ENCODE assay signal across 9 cellular contexts in genomic region chr13:41019578-41020347, GRCh38. TPM values are rescaled to one million over a fixed set of nuclear protein-coding genes. Genes with fewer than 3 reads are reported as not detected.
DNase-seq lines count a peak whose midpoint lies in the region; ATAC-seq and TF ChIP-seq lines count a peak whose summit lies in the region.
"Had no signal": no experiment of that assay in that cellular context is flagged by ENCODE, and none has a peak within 500 bp of the region (broad histone marks: within the 10 kb centered on the region; RNA-seq: fewer than 3 reads in every experiment).

No MANE protein-coding gene starts in this region.

- H3K4me1 Mint-ChIP-seq in activated B cell treated with CpG ODN at 0.5 μM for 24 hours, result peaks cover 42% of the 10 kb centered on the region

- CTCF ChIA-PET in activated B cell treated with CpG ODN at 0.5 μM for 24 hours (lab: Charles Lee), result interaction anchor here (0.7 to 2.4 kb wide), 6 partner anchors 13 to 131 kb away, joined by 3 to 11 read pairs (median 3); no protein-coding TSS in a partner anchor

- H3K36me3 ChIP-seq in lower lobe of right lung, result no peaks in the 10 kb centered on the region

- H3K36me3 Mint-ChIP-seq in activated B cell treated with CpG ODN at 0.5 μM for 24 hours (ENCODE audit: low read depth), result peaks cover 27% of the 10 kb centered on the region

- intact Hi-C loops in activated B cell treated with CpG ODN at 0.5 μM for 24 hours (cut with micrococcal nuclease) (loop anchor here (1.0 to 10.0 kb wide), 9 partner anchors 34 to 1255 kb away; partner anchors contain the start of genes AKAP11, FOXO1, MTRF1 and NAA16), lower lobe of right lung (cut with DNase I) (no loop called here)

- H3K4me3 Mint-ChIP-seq in activated B cell treated with CpG ODN at 0.5 μM for 24 hours, result no peak overlapping the region

- POLR2A ChIA-PET in activated B cell treated with CpG ODN at 0.5 μM for 24 hours (lab: Charles Lee), result interaction anchor here (0.7 to 7.9 kb wide), 15 partner anchors 13 to 1253 kb away, joined by 3 to 118 read pairs (median 6); partner anchors contain the start of gene WBP4

- H3K27ac ChIP-seq in lower lobe of right lung, result peak overlapping the region; percentile 84
- H3K27ac ChIP-seq: C4-2B had no signal

- peak overlapping the region; percentile 48 for H3K4me3 ChIP-seq in lower lobe of right lung

- TF ChIP-seq CTCF in activated B cell treated with CpG ODN at 0.5 μM for 24 hours (IDR thresholded peaks at IDR 0.05), result no peak
- TF ChIP-seq CTCF in lower lobe of right lung (IDR thresholded peaks at IDR 0.05), result no peak

- H3K27ac Mint-ChIP-seq in activated B cell treated with CpG ODN at 0.5 μM for 24 hours, result peak overlapping the region; percentile 99

- no peaks in the 10 kb centered on the region for H3K9me3 ChIP-seq in lower lobe of right lung

- no peaks in the 10 kb centered on the region for H3K9me3 Mint-ChIP-seq in activated B cell treated with CpG ODN at 0.5 μM for 24 hours

- in situ Hi-C loops in ACHN (cut with HindIII; ENCODE audit: low pct_ligation_motif_present, low pct_unique_long_range_greater_than_20kb, low sequenced_read_pairs), result no loop called here

- DNase-seq in ACHN, result peak; percentile 55
- no peak for DNase-seq in activated B cell treated with CpG ODN at 0.5 μM for 24 hours
- DNase-seq in lower lobe of right lung, result no peak
- no peak for DNase-seq in UCSD-AML1 (lab: John Stamatoyannopoulos, UW; ENCODE audit: unreplicated experiment)

- H3K27me3 Mint-ChIP-seq in activated B cell treated with CpG ODN at 0.5 μM for 24 hours, result no peaks in the 10 kb centered on the region

- H3K4me1 ChIP-seq in lower lobe of right lung, result peaks cover 26% of the 10 kb centered on the region

- no peaks in the 10 kb centered on the region for H3K27me3 ChIP-seq in lower lobe of right lung (ENCODE audit: low read depth)

- peak; percentile 31 for ATAC-seq in HG02798 (IDR thresholded peaks at IDR 0.05; ENCODE audit: poor library complexity, unreplicated experiment)
- peak; percentile 26 for ATAC-seq in activated B cell treated with CpG ODN at 0.5 μM for 24 hours (ENCODE audit: low read depth)
- ATAC-seq in lower lobe of right lung, result peak in 1 of 2 donors; percentile 50
- no peak for ATAC-seq in GM18517 (IDR thresholded peaks at IDR 0.05; ENCODE audit: unreplicated experiment)
- ATAC-seq in HG02852 (IDR thresholded peaks at IDR 0.05; ENCODE audit: unreplicated experiment), result no peak
- no peak for ATAC-seq in HG03097 (IDR thresholded peaks at IDR 0.05; ENCODE audit: low FRiP score, unreplicated experiment)

RNA-seq across cellular contexts. Expression of gene ELF1, which starts 0.6 kb away (rescaled TPM):
- total RNA-seq in activated B cell treated with CpG ODN at 0.5 μM for 24 hours, result 129 and 136 TPM in 2 replicates
- 98.1 TPM for total RNA-seq in lower lobe of right lung

RNA-seq across cellular contexts. Expression of gene WBP4, which starts 41.5 kb away (rescaled TPM):
- 8.6 and 9.0 TPM in 2 replicates for total RNA-seq in activated B cell treated with CpG ODN at 0.5 μM for 24 hours
- total RNA-seq in lower lobe of right lung, result 10.8 TPM

Comparison
In these comparisons a context has a peak if more than half of its experiments do, and no peak if none do; other contexts are left out.
1. ATAC-seq: peak in HG02798 (single experiment) and activated B cell treated with CpG ODN at 0.5 μM for 24 hours (single experiment); none in GM18517 (single experiment), HG02852 (single experiment) and HG03097 (single experiment).